In genomic region chr2:108119492-108119891, GRCh38 we compare ENCODE assay signal across 8 cellular contexts.
"Had no signal": no experiment of that assay in that cellular context is flagged by ENCODE, and none has a peak within 500 bp of the region (broad histone marks: within the 10 kb centered on the region; RNA-seq: fewer than 3 reads in every experiment).

No MANE protein-coding gene starts in this region.

- H3K4me3 ChIP-seq: GM12878 had no signal

- FAIRE-seq: G401.6, GM12878, GM12891, GM12892, GM18507, GM19239 had no signal

- DNase-seq: GDM1, GF-D8 had no signal

- ATAC-seq: GM12878 had no signal
